In genomic region chr3:188964957-188965356, GRCh38 we compare ENCODE assay signal across 1 cellular context.
TF ChIP-seq lines count a peak whose summit lies in the region.

No MANE protein-coding gene starts in this region.

TF ChIP-seq in SK-N-SH, 30 proteins besides CTCF, POLR2A, EP300 and RAD21 (continued from another document):
- no peak for TF ChIP-seq FOXJ3 (CRISPR knock-in tag; IDR thresholded peaks at IDR 0.05)
- TF ChIP-seq MEF2A (IDR thresholded peaks at IDR 0.05; ENCODE audit: borderline replicate concordance, low read depth) = no peak
- TF ChIP-seq, protein P1, sequence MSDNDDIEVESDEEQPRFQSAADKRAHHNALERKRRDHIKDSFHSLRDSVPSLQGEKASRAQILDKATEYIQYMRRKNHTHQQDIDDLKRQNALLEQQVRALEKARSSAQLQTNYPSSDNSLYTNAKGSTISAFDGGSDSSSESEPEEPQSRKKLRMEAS (IDR thresholded peaks at IDR 0.05; ENCODE audit: low read depth) = no peak
- no peak for TF ChIP-seq EZH2phosphoT487 (IDR thresholded peaks at IDR 0.05; ENCODE audit: borderline replicate concordance, low read depth)
- no peak for TF ChIP-seq ELF1 (IDR thresholded peaks at IDR 0.05)
- no peak for TF ChIP-seq SMC3 (IDR thresholded peaks at IDR 0.05; ENCODE audit: low read depth, low read length)
- no peak for TF ChIP-seq POLR2AphosphoS5 (IDR thresholded peaks at IDR 0.05; ENCODE audit: low read depth, low read length)
- TF ChIP-seq, protein P2, sequence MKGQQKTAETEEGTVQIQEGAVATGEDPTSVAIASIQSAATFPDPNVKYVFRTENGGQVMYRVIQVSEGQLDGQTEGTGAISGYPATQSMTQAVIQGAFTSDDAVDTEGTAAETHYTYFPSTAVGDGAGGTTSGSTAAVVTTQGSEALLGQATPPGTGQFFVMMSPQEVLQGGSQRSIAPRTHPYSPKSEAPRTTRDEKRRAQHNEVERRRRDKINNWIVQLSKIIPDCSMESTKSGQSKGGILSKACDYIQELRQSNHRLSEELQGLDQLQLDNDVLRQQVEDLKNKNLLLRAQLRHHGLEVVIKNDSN (IDR thresholded peaks at IDR 0.05; ENCODE audit: borderline replicate concordance, low read depth) = no peak
- TF ChIP-seq, protein P3, sequence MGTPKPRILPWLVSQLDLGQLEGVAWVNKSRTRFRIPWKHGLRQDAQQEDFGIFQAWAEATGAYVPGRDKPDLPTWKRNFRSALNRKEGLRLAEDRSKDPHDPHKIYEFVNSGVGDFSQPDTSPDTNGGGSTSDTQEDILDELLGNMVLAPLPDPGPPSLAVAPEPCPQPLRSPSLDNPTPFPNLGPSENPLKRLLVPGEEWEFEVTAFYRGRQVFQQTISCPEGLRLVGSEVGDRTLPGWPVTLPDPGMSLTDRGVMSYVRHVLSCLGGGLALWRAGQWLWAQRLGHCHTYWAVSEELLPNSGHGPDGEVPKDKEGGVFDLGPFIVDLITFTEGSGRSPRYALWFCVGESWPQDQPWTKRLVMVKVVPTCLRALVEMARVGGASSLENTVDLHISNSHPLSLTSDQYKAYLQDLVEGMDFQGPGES (IDR thresholded peaks at IDR 0.05; ENCODE audit: low read depth, low read length) = no peak
